In genomic region chr4:47486306-47486705, GRCh38 we compare ENCODE assay signal across 10 cellular contexts. TPM values are rescaled to one million over a fixed set of nuclear protein-coding genes. Genes with fewer than 3 reads are reported as not detected.
DNase-seq lines count a peak whose midpoint lies in the region; ATAC-seq, FAIRE-seq and TF ChIP-seq lines count a peak whose summit lies in the region.
"Had no signal": no experiment of that assay in that cellular context is flagged by ENCODE, and none has a peak within 500 bp of the region (broad histone marks: within the 10 kb centered on the region; RNA-seq: fewer than 3 reads in every experiment).

No MANE protein-coding gene starts in this region.

- 36 to 55% (median 45%) methylated on average over 6 of the region's 6 CpGs for WGBS in heart left ventricle, 4 donors
- 22% methylated on average over 6 of the region's 6 CpGs for WGBS in urinary bladder

- intact Hi-C loops in heart left ventricle (cut with DNase I) (loop anchor here in 4 of 10 donors (10.0 kb wide), 2 partner anchors 78 to 428 kb away; partner anchors contain the start of gene NFXL1 (in 3 of the 4)), left cardiac atrium (cut with DNase I) (no loop called here)

- DNase-seq in heart left ventricle (no peak), left cardiac atrium (no peak), bronchial epithelial cell (ENCODE audit: low read depth) (no peak), G401 (ENCODE audit: low spot score) (no peak)
- DNase-seq: NCI-H1694 treated with DMSO at 0.1 percent for 48 hours had no signal

- H3K27ac ChIP-seq in heart left ventricle: peak overlapping the region in 11 of 12 donors; percentile 78 to 94 (median 92)
- H3K27ac ChIP-seq in urinary bladder (ENCODE audit: low read depth): no peak overlapping the region

- TF ChIP-seq POLR2A in heart left ventricle (IDR thresholded peaks at IDR 0.05): no peak

- no peak for FAIRE-seq in bronchial epithelial cell (lab: Jason Lieb, UNC)
- FAIRE-seq: G401.6 had no signal

- ATAC-seq in heart left ventricle (no peak), left cardiac atrium (no peak), GM19351 (IDR thresholded peaks at IDR 0.05; ENCODE audit: unreplicated experiment) (no peak)
- no peak for ATAC-seq in activated CD4-positive, CD25-positive, alpha-beta regulatory T cell treated with anti-CD3 and anti-CD28 coated beads, Interleukin-2, amount 50 U/mL, for 24 hours

- H3K27me3 ChIP-seq in heart left ventricle: no peaks in the 10 kb centered on the region
- H3K27me3 ChIP-seq in bronchial epithelial cell (ENCODE audit: control insufficient read depth, insufficient read depth, low read length): no peaks in the 10 kb centered on the region
- no peaks in the 10 kb centered on the region for H3K27me3 ChIP-seq in mononuclear cell (ENCODE audit: insufficient read depth, low read length)

- H3K36me3 ChIP-seq in heart left ventricle (no peaks in the 10 kb centered on the region), bronchial epithelial cell (ENCODE audit: control insufficient read depth, insufficient read depth, low read length) (no peaks in the 10 kb centered on the region), urinary bladder (ENCODE audit: insufficient read depth) (no peaks in the 10 kb centered on the region)

- H3K4me1 ChIP-seq in heart left ventricle (peaks cover 0 to 46% (median 19%) of the 10 kb centered on the region in 12 donors), mononuclear cell (ENCODE audit: insufficient read depth, low read length) (peaks cover 47% of the 10 kb centered on the region), urinary bladder (ENCODE audit: insufficient read depth) (no peaks in the 10 kb centered on the region)

- H3K4me3 ChIP-seq in heart left ventricle: peak overlapping the region; percentile 40 to 76 (median 68)
- H3K4me3 ChIP-seq in bronchial epithelial cell (ENCODE audit: low read depth, low read length): peak overlapping the region; percentile 77
- peak overlapping the region; percentile 68 for H3K4me3 ChIP-seq in mononuclear cell (ENCODE audit: low read length)
- H3K4me3 ChIP-seq in urinary bladder (ENCODE audit: low read depth, low read length): peak overlapping the region; percentile 46

- in situ Hi-C loops in G401 (cut with HindIII; ENCODE audit: low sequenced_read_pairs): no loop called here

- H3K9me3 ChIP-seq in heart left ventricle (peaks cover 0 to 5% (median 0%) of the 10 kb centered on the region in 12 donors), mononuclear cell (ENCODE audit: low read depth, low read length) (no peaks in the 10 kb centered on the region)

- TF ChIP-seq CTCF in heart left ventricle (IDR thresholded peaks at IDR 0.05) (no peak), bronchial epithelial cell (IDR thresholded peaks at IDR 0.05; ENCODE audit: insufficient read depth, low read length, severe bottlenecking) (no peak)

RNA-seq across cellular contexts. Expression of gene ATP10D, which starts 1.2 kb away (rescaled TPM):
- total RNA-seq in heart left ventricle (10 to 100 TPM in 2 of 9 donors, 1 to 10 TPM in 7; 5.4 to 22.1 (median 8.1) TPM), left cardiac atrium (10 to 100 TPM; 11.3 to 14.1 TPM), bronchial epithelial cell (20.0 and 25.5 TPM in 2 replicates), mononuclear cell (2.7 TPM), urinary bladder (38.3 TPM)
- polyA plus RNA-seq in heart left ventricle (1 to 10 TPM; 2.2 to 4.2 TPM), urinary bladder (12.3 TPM)
- total RNA-seq in G401 (2014; rRNA removed; shearing (Covaris generic)): 0.43 and 0.54 TPM in 2 replicates

RNA-seq across cellular contexts. Expression of gene COMMD8, which starts 22.8 kb away (rescaled TPM):
- total RNA-seq in heart left ventricle (10 to 100 TPM in 8 of 9 donors, 1 to 10 TPM in 1; 4.6 to 22.3 (median 18.4) TPM), left cardiac atrium (10 to 100 TPM; 14.2 to 15.3 TPM), bronchial epithelial cell (29.2 and 33.4 TPM in 2 replicates), mononuclear cell (10.1 TPM), urinary bladder (27.0 TPM)
- polyA plus RNA-seq in heart left ventricle (10 to 100 TPM; 13.7 to 27.9 TPM), urinary bladder (16.6 TPM)
- total RNA-seq in G401 (2014; rRNA removed; shearing (Covaris generic)): 41.1 and 43.4 TPM in 2 replicates
